Comparison of ENCODE assay signal across 8 cellular contexts in genomic region chr1:168225476-168226190, GRCh38. TPM values are rescaled to one million over a fixed set of nuclear protein-coding genes. Genes with fewer than 3 reads are reported as not detected.
A peak's percentile ranks its signal among the peaks of the same experiment; 100 is the strongest.
DNase-seq lines count a peak whose midpoint lies in the region; ATAC-seq and TF ChIP-seq lines count a peak whose summit lies in the region.

Gene SFT2D2 (plus strand): TSS chr1:168226004. CDS start chr1:168226080, 76 bp downstream.

- H3K9me3 ChIP-seq in right atrium auricular region (no peaks in the 10 kb centered on the region), uterus (no peaks in the 10 kb centered on the region)

- H3K4me3 ChIP-seq in right atrium auricular region (peak within 1 kb of the TSS; percentile 74 to 89), uterus (peak within 1 kb of the TSS; percentile 91 to 94)

- TF ChIP-seq POLR2A in uterus (IDR thresholded peaks at IDR 0.05): peak; percentile 79 to 90

- H3K27me3 ChIP-seq in right atrium auricular region (no peaks in the 10 kb centered on the region), uterus (no peaks in the 10 kb centered on the region)

- peak; percentile 93 for DNase-seq in GM13977 (ENCODE audit: low spot score)
- peak; percentile 67 for DNase-seq in NCI-H1436 (lab: John Stamatoyannopoulos, UW)
- peak; percentile 63 to 91 (median 69) for DNase-seq in T-helper 2 cell
- DNase-seq in amygdala (lab: John Stamatoyannopoulos, UW): peak in 51 of 56 donors; percentile 12 to 83 (median 55)
- peak; percentile 71 for DNase-seq in right atrium auricular region (ENCODE audit: low spot score)
- peak; percentile 66 for DNase-seq in putamen (ENCODE audit: low spot score)
- DNase-seq in uterus: peak; percentile 74 to 80

- peak; percentile 87 for ATAC-seq in HG02763 (IDR thresholded peaks at IDR 0.05; ENCODE audit: unreplicated experiment)

- TF ChIP-seq CTCF in GM13977 (IDR thresholded peaks at IDR 0.05; ENCODE audit: extremely low read depth, insufficient read depth, missing control alignments) (no peak), right atrium auricular region (IDR thresholded peaks at IDR 0.05) (peak in 1 of 2 donors; percentile 19), uterus (IDR thresholded peaks at IDR 0.05) (peak in 1 of 4 experiments; percentile 18)

- H3K4me1 ChIP-seq in right atrium auricular region: peaks cover 0 to 34% of the 10 kb centered on the region in 2 donors
- peaks cover 10 to 13% of the 10 kb centered on the region in 2 donors for H3K4me1 ChIP-seq in uterus

- in situ Hi-C loops in GM13977 (cut with MboI; ENCODE audit: low pct_unique_long_range_greater_than_20kb, low sequenced_read_pairs, unreplicated experiment): no loop called here

- intact Hi-C loops in uterus (cut with DNase I; ENCODE audit: low total_unique reads): no loop called here

- H3K27ac ChIP-seq in right atrium auricular region: peak within 1 kb of the TSS; percentile 84 to 90
- H3K27ac ChIP-seq in uterus: peak within 1 kb of the TSS; percentile 92 to 95

- no peaks in the 10 kb centered on the region for H3K36me3 ChIP-seq in right atrium auricular region
- no peaks in the 10 kb centered on the region for H3K36me3 ChIP-seq in uterus

RNA-seq across cellular contexts. Expression of gene SFT2D2, which starts in this region (rescaled TPM):
- 10 to 100 TPM; 12.5 to 23.7 TPM for total RNA-seq in right atrium auricular region
- 100 to 1,000 TPM in 1 of 4 donors, 10 to 100 TPM in 3; 38.4 to 111 (median 59.2) TPM for total RNA-seq in uterus

Comparison
In these comparisons a context has a peak if more than half of its experiments do, and no peak if none do; other contexts are left out.
1. Peak in every context shown above with its lines: DNase-seq, ATAC-seq, H3K4me3 ChIP-seq and H3K27ac ChIP-seq.